In the genomic region with DNA sequence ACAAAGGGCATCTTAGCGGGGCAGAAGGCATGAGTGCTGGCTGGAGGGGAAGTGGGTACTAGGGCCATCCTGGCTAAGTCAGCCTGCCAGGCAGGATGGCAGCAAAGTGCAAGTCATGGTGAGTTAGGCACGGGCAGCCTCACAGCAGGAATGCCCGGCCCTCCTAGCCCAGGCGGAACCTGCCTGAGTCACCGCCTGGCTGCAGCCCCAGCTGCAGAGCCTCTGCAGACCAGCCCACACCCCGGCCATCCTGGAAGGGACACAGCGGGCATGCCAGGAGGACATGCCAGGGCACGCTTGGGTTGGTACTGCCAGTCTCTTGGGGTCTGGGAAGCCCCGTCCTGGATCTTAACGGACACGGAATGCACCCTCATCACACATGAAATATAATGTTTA, we compare ENCODE assay signal across 8 cellular contexts. TPM values are rescaled to one million over a fixed set of nuclear protein-coding genes. Genes with fewer than 3 reads are reported as not detected.
DNase-seq lines count a peak whose midpoint lies in the region; ATAC-seq and TF ChIP-seq lines count a peak whose summit lies in the region.

No MANE protein-coding gene starts in this region.

- ATAC-seq in HG03039 (IDR thresholded peaks at IDR 0.05; ENCODE audit: unreplicated experiment) (no peak), HG03571 (IDR thresholded peaks at IDR 0.05; ENCODE audit: unreplicated experiment) (no peak)
- no peak for ATAC-seq in activated T-cell treated with anti-CD3 and anti-CD28 coated beads, Interleukin-2, amount 50 U/mL, for 4 hours

- H3K9me3 Mint-ChIP-seq in activated T-cell treated with anti-CD3 and anti-CD28 coated beads, Interleukin-2, amount 50 U/mL, for 4 hours = no peaks in the 10 kb centered on the region

- no peaks in the 10 kb centered on the region for H3K36me3 Mint-ChIP-seq in activated T-cell treated with anti-CD3 and anti-CD28 coated beads, Interleukin-2, amount 50 U/mL, for 4 hours (ENCODE audit: insufficient read depth)

- H3K4me2 ChIP-seq in Karpas-422 (ENCODE audit: low read depth, low read length, poor library complexity, severe bottlenecking) = no peak overlapping the region

- H3K4me3 Mint-ChIP-seq in activated T-cell treated with anti-CD3 and anti-CD28 coated beads, Interleukin-2, amount 50 U/mL, for 4 hours = no peak overlapping the region

- H3K79me2 ChIP-seq in Karpas-422 (ENCODE audit: low read length) = no peaks in the 10 kb centered on the region

- H3K4me3 ChIP-seq in fibroblast of mammary gland (ENCODE audit: control insufficient read depth, low read depth, low read length) (no peak overlapping the region), Karpas-422 (ENCODE audit: low read length) (no peak overlapping the region)

- no peak overlapping the region for H3K9ac ChIP-seq in Karpas-422 (ENCODE audit: low read length)

- H3K4me1 ChIP-seq in Karpas-422 (ENCODE audit: low read length) = peaks cover 7% of the 10 kb centered on the region

- CTCF ChIA-PET in RWPE1 (lab: Yijun Ruan, JAX) = interaction anchor here (0.6 to 1.8 kb wide), 8 partner anchors 9 to 390 kb away, joined by 3 to 16 read pairs (median 5); partner anchors contain the start of genes ALDH3A2 and B9D1

- TF ChIP-seq CTCF in RWPE1 (conservative IDR thresholded peaks at IDR 0.05; ENCODE audit: low read depth) (no peak), fibroblast of mammary gland (conservative IDR thresholded peaks at IDR 0.05; ENCODE audit: control insufficient read depth, insufficient read depth, low read depth, low read length) (no peak)

- no peak overlapping the region for H2AFZ ChIP-seq in Karpas-422 (ENCODE audit: low read length)

- POLR2A ChIA-PET in RWPE1 (lab: Yijun Ruan, JAX; ENCODE audit: low non-redundant PET) = interaction anchor here (0.7 to 1.6 kb wide), 7 partner anchors 9 to 46 kb away, joined by 3 to 5 read pairs (median 3); partner anchors contain the start of gene SLC47A2

- H3K36me3 ChIP-seq in Karpas-422 (ENCODE audit: insufficient read depth, low read length) = no peaks in the 10 kb centered on the region

- H3K27ac ChIP-seq in RWPE1 (peak overlapping the region; percentile 100), Karpas-422 (ENCODE audit: low read length) (no peak overlapping the region)

- H3K27me3 ChIP-seq in Karpas-422 (ENCODE audit: low read length) = no peaks in the 10 kb centered on the region

- H3K27me3 Mint-ChIP-seq in activated T-cell treated with anti-CD3 and anti-CD28 coated beads, Interleukin-2, amount 50 U/mL, for 4 hours (ENCODE audit: low read depth) = peaks cover 13% of the 10 kb centered on the region

- peaks cover 5% of the 10 kb centered on the region for H3K4me1 Mint-ChIP-seq in activated T-cell treated with anti-CD3 and anti-CD28 coated beads, Interleukin-2, amount 50 U/mL, for 4 hours (ENCODE audit: low read depth)

- 0 out of 2 replicates have a peak, but pooled peaks cover 3% of the 10 kb centered on the region for H4K20me1 ChIP-seq in Karpas-422 (ENCODE audit: insufficient read depth, low read depth, low read length)

- DNase-seq in GOT3 (lab: John Stamatoyannopoulos, UW) = peak; percentile 77
- DNase-seq in RWPE1 (ENCODE audit: low spot score) = peak; percentile 95
- peak; percentile 66 for DNase-seq in fibroblast of mammary gland (ENCODE audit: low read depth)
- DNase-seq in posterior vena cava (ENCODE audit: low spot score) = peak; percentile 87
- DNase-seq in Karpas-422 = no peak
- no peak for DNase-seq in activated T-cell treated with anti-CD3 and anti-CD28 coated beads, Interleukin-2, amount 50 U/mL, for 4 hours

- intact Hi-C loops in posterior vena cava (cut with DNase I) = loop anchor here in 1 of 2 donors (5.0 kb wide), 1 partner anchor 231 kb away; no protein-coding TSS in a partner anchor

- H3K9me3 ChIP-seq in Karpas-422 (ENCODE audit: low read length) = no peaks in the 10 kb centered on the region

- H3K9me2 ChIP-seq in Karpas-422 (replicated peaks; ENCODE audit: insufficient read depth, low read length) = no peaks in the 10 kb centered on the region

RNA-seq across cellular contexts. Expression of gene ALDH3A1, which starts 4.9 kb away (rescaled TPM):
- total RNA-seq in posterior vena cava = under 1 TPM in 1 of 2 donors, not detected in 1; 0.46 TPM
- total RNA-seq in Karpas-422 (2014; rRNA removed; shearing (Covaris generic); ENCODE audit: low replicate concordance) = not detected in 2 replicates
- not detected for total RNA-seq in activated T-cell treated with anti-CD3 and anti-CD28 coated beads, Interleukin-2, amount 50 U/mL, for 4 hours

RNA-seq across cellular contexts. Expression of gene SLC47A2, which starts 36.7 kb away (rescaled TPM):
- total RNA-seq in posterior vena cava = not detected
- not detected in 2 replicates for total RNA-seq in Karpas-422 (2014; rRNA removed; shearing (Covaris generic); ENCODE audit: low replicate concordance)
- total RNA-seq in activated T-cell treated with anti-CD3 and anti-CD28 coated beads, Interleukin-2, amount 50 U/mL, for 4 hours = not detected

Comparison
In these comparisons a context has a peak if more than half of its experiments do, and no peak if none do; other contexts are left out.
1. DNase-seq: peak in GOT3 (single experiment), RWPE1 (single experiment), fibroblast of mammary gland (single experiment) and posterior vena cava (single experiment); none in Karpas-422 (single experiment) and activated T-cell treated with anti-CD3 and anti-CD28 coated beads, Interleukin-2, amount 50 U/mL, for 4 hours (single experiment).